Comparison of ENCODE assay signal across 8 cellular contexts in genomic region chr3:49428697-49429100, GRCh38. TPM values are rescaled to one million over a fixed set of nuclear protein-coding genes. Genes with fewer than 3 reads are reported as not detected.
A peak's percentile ranks its signal among the peaks of the same experiment; 100 is the strongest.
DNase-seq lines count a peak whose midpoint lies in the region; ATAC-seq and TF ChIP-seq lines count a peak whose summit lies in the region.

No MANE protein-coding gene starts in this region.

- peak; percentile 8 for ATAC-seq in GM21825 (IDR thresholded peaks at IDR 0.05; ENCODE audit: unreplicated experiment)
- ATAC-seq in HG02938 (IDR thresholded peaks at IDR 0.05; ENCODE audit: unreplicated experiment), result no peak

- POLR2A ChIA-PET in A673 (lab: Charles Lee; ENCODE audit: low non-redundant PET), result interaction anchor here (0.6 kb wide), 1 partner anchor 919 kb away, joined by 5 read pairs; no protein-coding TSS in a partner anchor

- no peak for DNase-seq in A673 (ENCODE audit: low spot score)
- no peak for DNase-seq in activated T-helper 2 cell treated with anti-CD3 and anti-CD28 coated beads, Interferon-gamma antibody, Interleukin-2, Interleukin-4, amounts not matched to agents 10 μg/mL and 5 μg/mL and 100 μg/mL, durations not matched to agents 14 hours and 24 hours and 36 hours (ENCODE audit: low spot score)
- DNase-seq in stomach, result no peak
- DNase-seq in activated CD4-positive, CD25-positive, alpha-beta regulatory T cell (lab: John Stamatoyannopoulos, UW), result no peak
- no peak for DNase-seq in COR-L47 (lab: John Stamatoyannopoulos, UW)

- peaks cover 12% of the 10 kb centered on the region for H3K36me3 Mint-ChIP-seq in activated T-helper 2 cell treated with anti-CD3 and anti-CD28 coated beads, Interferon-gamma antibody, Interleukin-2, Interleukin-4, amounts not matched to agents 10 μg/mL and 5 μg/mL and 100 μg/mL, durations not matched to agents 14 hours and 24 hours and 36 hours (ENCODE audit: low read depth)

- H3K27me3 ChIP-seq in A673 (replicated peaks; ENCODE audit: insufficient read depth, low read depth, low read length, poor library complexity) (no peaks in the 10 kb centered on the region), stomach (no peaks in the 10 kb centered on the region)

- H3K27ac Mint-ChIP-seq in activated T-helper 2 cell treated with anti-CD3 and anti-CD28 coated beads, Interferon-gamma antibody, Interleukin-2, Interleukin-4, amounts not matched to agents 10 μg/mL and 5 μg/mL and 100 μg/mL, durations not matched to agents 14 hours and 24 hours and 36 hours, result peak overlapping the region; percentile 93

- H3K9me3 ChIP-seq in A673 (ENCODE audit: low read depth, low read length, poor library complexity, severe bottlenecking) (no peaks in the 10 kb centered on the region), iPS-18c (ENCODE audit: control insufficient read depth, insufficient read depth, low read length) (no peaks in the 10 kb centered on the region), stomach (no peaks in the 10 kb centered on the region)

- intact Hi-C loops in A673 (cut with micrococcal nuclease; ENCODE audit: unreplicated experiment) (no loop called here), stomach (cut with DNase I; ENCODE audit: low total_unique reads) (no loop called here)
- intact Hi-C loops in activated T-helper 2 cell treated with anti-CD3 and anti-CD28 coated beads, Interferon-gamma antibody, Interleukin-2, Interleukin-4, amounts not matched to agents 10 μg/mL and 5 μg/mL and 100 μg/mL, durations not matched to agents 14 hours and 24 hours and 36 hours (cut with micrococcal nuclease), result loop anchor here (1.0 to 5.0 kb wide), 4 partner anchors 12 to 86 kb away; partner anchors contain the start of genes TCTA and USP4

- TF ChIP-seq EP300 in stomach (IDR thresholded peaks at IDR 0.05), result no peak

- no peaks in the 10 kb centered on the region for H3K9me3 Mint-ChIP-seq in activated T-helper 2 cell treated with anti-CD3 and anti-CD28 coated beads, Interferon-gamma antibody, Interleukin-2, Interleukin-4, amounts not matched to agents 10 μg/mL and 5 μg/mL and 100 μg/mL, durations not matched to agents 14 hours and 24 hours and 36 hours

- CTCF ChIA-PET in A673 (lab: Charles Lee), result interaction anchor here (0.6 kb wide), 1 partner anchor 12 kb away, joined by 5 read pairs; no protein-coding TSS in a partner anchor

- H3K4me1 Mint-ChIP-seq in activated T-helper 2 cell treated with anti-CD3 and anti-CD28 coated beads, Interferon-gamma antibody, Interleukin-2, Interleukin-4, amounts not matched to agents 10 μg/mL and 5 μg/mL and 100 μg/mL, durations not matched to agents 14 hours and 24 hours and 36 hours (ENCODE audit: low read depth), result peaks cover 14% of the 10 kb centered on the region

- peak overlapping the region; percentile 91 for H3K27ac ChIP-seq in A673 (ENCODE audit: low read depth, low read length, poor library complexity, severe bottlenecking)
- peak overlapping the region; percentile 78 to 96 (median 93) for H3K27ac ChIP-seq in stomach

- peak overlapping the region; percentile 94 for H3K4me3 Mint-ChIP-seq in activated T-helper 2 cell treated with anti-CD3 and anti-CD28 coated beads, Interferon-gamma antibody, Interleukin-2, Interleukin-4, amounts not matched to agents 10 μg/mL and 5 μg/mL and 100 μg/mL, durations not matched to agents 14 hours and 24 hours and 36 hours (ENCODE audit: low read depth)

- no peaks in the 10 kb centered on the region for H3K36me3 ChIP-seq in A673 (ENCODE audit: insufficient read depth, low read length, poor library complexity, severe bottlenecking)
- peaks cover 10 to 27% (median 25%) of the 10 kb centered on the region in 4 donors for H3K36me3 ChIP-seq in stomach

- H3K4me3 ChIP-seq in A673 (ENCODE audit: low read depth, low read length, poor library complexity, severe bottlenecking) (peak overlapping the region; percentile 59), iPS-18c (ENCODE audit: insufficient read depth, low read depth, low read length) (peak overlapping the region; percentile 90), stomach (peak overlapping the region; percentile 55 to 73 (median 68))

- no peaks in the 10 kb centered on the region for H3K27me3 Mint-ChIP-seq in activated T-helper 2 cell treated with anti-CD3 and anti-CD28 coated beads, Interferon-gamma antibody, Interleukin-2, Interleukin-4, amounts not matched to agents 10 μg/mL and 5 μg/mL and 100 μg/mL, durations not matched to agents 14 hours and 24 hours and 36 hours (ENCODE audit: low read depth)

- no TSS peak for BruUV-seq in A673 (replicated peaks; lab: Mats Ljungman, UMichigan)

- WGBS in stomach, 5 donors, result 2 to 10% (median 6%) methylated on average over 13 of the region's 13 CpGs

- H3K4me1 ChIP-seq in A673 (ENCODE audit: insufficient read depth, low read length, poor library complexity, severe bottlenecking), result no peaks in the 10 kb centered on the region
- H3K4me1 ChIP-seq in stomach, result peaks cover 6 to 22% (median 16%) of the 10 kb centered on the region in 4 donors

- TF ChIP-seq CTCF in A673 (conservative IDR thresholded peaks at IDR 0.05; ENCODE audit: low read depth, low read length), result no peak
- no peak for TF ChIP-seq CTCF in stomach (IDR thresholded peaks at IDR 0.05)

- TF ChIP-seq POLR2A in stomach (IDR thresholded peaks at IDR 0.05), result no peak

RNA-seq across cellular contexts. Expression of gene NICN1, which starts 0.4 kb away (rescaled TPM):
- 2.9 and 6.8 TPM in 2 replicates for total RNA-seq in A673 (2021)
- 13.0 and 16.1 TPM in 2 replicates for total RNA-seq in activated T-helper 2 cell treated with anti-CD3 and anti-CD28 coated beads, Interferon-gamma antibody, Interleukin-2, Interleukin-4, amounts not matched to agents 10 μg/mL and 5 μg/mL and 100 μg/mL, durations not matched to agents 14 hours and 24 hours and 36 hours
- total RNA-seq in stomach, result 10 to 100 TPM in 3 of 5 donors, 1 to 10 TPM in 2; 2.3 to 19.7 (median 10.6) TPM
- polyA plus RNA-seq in stomach, result 1 to 10 TPM; 3.5 to 7.3 (median 4.5) TPM

RNA-seq across cellular contexts. Expression of gene AMT, which starts 6.4 kb away (rescaled TPM):
- total RNA-seq in A673 (2021) (1.3 and 2.1 TPM in 2 replicates), stomach (10 to 100 TPM in 4 of 5 donors, 1 to 10 TPM in 1; 4.5 to 27.8 (median 14.7) TPM)
- total RNA-seq in activated T-helper 2 cell treated with anti-CD3 and anti-CD28 coated beads, Interferon-gamma antibody, Interleukin-2, Interleukin-4, amounts not matched to agents 10 μg/mL and 5 μg/mL and 100 μg/mL, durations not matched to agents 14 hours and 24 hours and 36 hours, result 3.9 and 5.0 TPM in 2 replicates
- 10 to 100 TPM in 1 of 3 donors, 1 to 10 TPM in 2; 6.9 to 15.0 (median 8.4) TPM for polyA plus RNA-seq in stomach

RNA-seq across cellular contexts. Expression of gene TCTA, which starts 16.5 kb away (rescaled TPM):
- total RNA-seq in A673 (2021), result 11.6 and 12.0 TPM in 2 replicates
- 18.9 and 19.4 TPM in 2 replicates for total RNA-seq in activated T-helper 2 cell treated with anti-CD3 and anti-CD28 coated beads, Interferon-gamma antibody, Interleukin-2, Interleukin-4, amounts not matched to agents 10 μg/mL and 5 μg/mL and 100 μg/mL, durations not matched to agents 14 hours and 24 hours and 36 hours
- total RNA-seq in stomach, result 10 to 100 TPM in 4 of 5 donors, not detected in 1; 10.3 to 39.8 (median 18.4) TPM
- polyA plus RNA-seq in stomach, result 10 to 100 TPM; 18.3 to 31.2 (median 22.1) TPM

RNA-seq across cellular contexts. Expression of gene RHOA, which starts 16.9 kb away (rescaled TPM):
- total RNA-seq in A673 (2021), result 194 and 198 TPM in 2 replicates
- total RNA-seq in activated T-helper 2 cell treated with anti-CD3 and anti-CD28 coated beads, Interferon-gamma antibody, Interleukin-2, Interleukin-4, amounts not matched to agents 10 μg/mL and 5 μg/mL and 100 μg/mL, durations not matched to agents 14 hours and 24 hours and 36 hours, result 425 and 428 TPM in 2 replicates
- total RNA-seq in stomach, result 100 to 1,000 TPM; 107 to 380 (median 374) TPM
- polyA plus RNA-seq in stomach, result 100 to 1,000 TPM; 218 to 461 (median 340) TPM

RNA-seq across cellular contexts. Expression of gene DAG1, which starts 41.4 kb away (rescaled TPM):
- total RNA-seq in A673 (2021), result 36.5 and 36.8 TPM in 2 replicates
- total RNA-seq in activated T-helper 2 cell treated with anti-CD3 and anti-CD28 coated beads, Interferon-gamma antibody, Interleukin-2, Interleukin-4, amounts not matched to agents 10 μg/mL and 5 μg/mL and 100 μg/mL, durations not matched to agents 14 hours and 24 hours and 36 hours, result 17.0 and 25.9 TPM in 2 replicates
- 100 to 1,000 TPM in 1 of 5 donors, 10 to 100 TPM in 4; 29.8 to 144 (median 67.5) TPM for total RNA-seq in stomach
- 10 to 100 TPM in 2 of 3 donors, 1 to 10 TPM in 1; 4.1 to 21.9 (median 13.1) TPM for polyA plus RNA-seq in stomach
